Comparison of ENCODE assay signal across 9 cellular contexts in the genomic region with DNA sequence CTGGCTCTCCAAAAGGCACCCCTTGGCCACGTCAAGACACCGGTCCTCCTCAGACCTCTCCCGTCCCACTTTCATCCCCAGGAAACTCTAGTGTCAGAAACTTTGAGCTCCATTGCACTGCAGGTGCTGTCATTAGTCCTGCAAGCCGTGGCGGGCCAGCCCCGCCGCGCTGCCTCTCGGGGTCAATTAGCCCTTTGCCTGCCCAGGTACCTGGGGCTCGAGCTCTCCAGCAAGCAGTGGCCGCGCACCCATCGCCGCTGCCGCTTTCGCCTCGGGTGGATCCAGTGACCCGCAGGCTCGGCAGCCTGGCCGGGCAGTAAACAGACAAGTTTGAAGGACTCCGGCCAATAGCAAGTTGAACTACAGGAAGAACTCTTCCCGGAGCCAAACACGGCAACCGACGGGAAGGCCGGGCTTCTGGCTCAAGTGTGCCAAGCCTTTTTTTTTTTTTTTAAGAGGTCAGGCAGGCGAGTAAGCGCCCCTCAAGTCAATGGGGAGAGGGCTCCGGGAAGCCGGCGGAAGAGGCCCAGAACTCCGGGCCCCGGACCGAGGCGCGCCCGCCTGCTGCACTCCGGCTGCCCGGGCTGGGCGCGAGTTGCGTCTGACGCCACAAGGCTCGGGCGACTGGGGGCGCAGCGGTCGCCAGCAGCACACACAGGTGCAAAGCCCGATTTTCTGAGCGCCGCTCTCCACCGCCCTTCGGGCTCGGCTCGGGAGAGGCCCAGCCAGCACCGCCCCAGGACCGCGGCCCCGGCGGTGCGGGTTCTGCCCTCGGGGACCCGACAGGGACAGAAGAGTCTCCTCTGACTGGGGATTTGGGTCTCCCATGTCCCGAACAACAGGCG. TPM values are rescaled to one million over a fixed set of nuclear protein-coding genes. Genes with fewer than 3 reads are reported as not detected.
DNase-seq lines count a peak whose midpoint lies in the region; ATAC-seq and TF ChIP-seq lines count a peak whose summit lies in the region.
"Had no signal": no experiment of that assay in that cellular context is flagged by ENCODE, and none has a peak within 500 bp of the region (broad histone marks: within the 10 kb centered on the region; RNA-seq: fewer than 3 reads in every experiment).

No MANE protein-coding gene starts in this region.

- no peak overlapping the region for H3K9ac ChIP-seq in neural progenitor cell

- no peak overlapping the region for H3K27ac Mint-ChIP-seq in T-helper 2 cell treated with Interferon-gamma antibody and Interleukin-4, amounts not matched to agents 5 μg/mL and 100 μg/mL, for 36 hours
- peak overlapping the region; percentile 100 for H3K27ac Mint-ChIP-seq in neural progenitor cell
- no peak overlapping the region for H3K27ac Mint-ChIP-seq in effector memory CD8-positive, alpha-beta T cell
- H3K27ac Mint-ChIP-seq: activated naive CD4-positive, alpha-beta T cell treated with anti-CD3 and anti-CD28 coated beads, Interleukin-2, amount 50 U/mL, for 24 hours had no signal

- no peak for TF ChIP-seq CTCF in foreskin keratinocyte (conservative IDR thresholded peaks at IDR 0.05)
- TF ChIP-seq CTCF in neural progenitor cell (IDR thresholded peaks at IDR 0.05): peak; percentile 9

- H3K79me2 ChIP-seq in ACC112 (ENCODE audit: control insufficient read depth, insufficient read depth, low read length, unreplicated experiment): no peaks in the 10 kb centered on the region
- no peaks in the 10 kb centered on the region for H3K79me2 ChIP-seq in neural progenitor cell (ENCODE audit: low read depth)

- no peaks in the 10 kb centered on the region for H3K9me3 Mint-ChIP-seq in T-helper 2 cell treated with Interferon-gamma antibody and Interleukin-4, amounts not matched to agents 5 μg/mL and 100 μg/mL, for 36 hours
- no peaks in the 10 kb centered on the region for H3K9me3 Mint-ChIP-seq in neural progenitor cell
- H3K9me3 Mint-ChIP-seq in effector memory CD8-positive, alpha-beta T cell: peaks cover 0 to 1% of the 10 kb centered on the region in 2 donors
- H3K9me3 Mint-ChIP-seq: activated naive CD4-positive, alpha-beta T cell treated with anti-CD3 and anti-CD28 coated beads, Interleukin-2, amount 50 U/mL, for 24 hours had no signal

- H2AFZ ChIP-seq in ACC112 (ENCODE audit: low read length, unreplicated experiment): peak overlapping the region; percentile 94
- H2AFZ ChIP-seq in neural progenitor cell (replicated peaks): peak overlapping the region; percentile 94

- H4K20me1 ChIP-seq in neural progenitor cell (ENCODE audit: low read depth): peaks cover 26% of the 10 kb centered on the region

- no peaks in the 10 kb centered on the region for H3K9me3 ChIP-seq in neural progenitor cell (ENCODE audit: low read depth)

- H3K27me3 ChIP-seq in ACC112 (ENCODE audit: insufficient read depth, low read length) (peaks cover 28% of the 10 kb centered on the region), foreskin keratinocyte (peaks cover 100% of the 10 kb centered on the region), neural progenitor cell (peaks cover 91% of the 10 kb centered on the region)

- H3K4me3 Mint-ChIP-seq in T-helper 2 cell treated with Interferon-gamma antibody and Interleukin-4, amounts not matched to agents 5 μg/mL and 100 μg/mL, for 36 hours: peak overlapping the region; percentile 51
- H3K4me3 Mint-ChIP-seq in neural progenitor cell: peak overlapping the region; percentile 93
- H3K4me3 Mint-ChIP-seq in effector memory CD8-positive, alpha-beta T cell: peak overlapping the region in 1 of 2 donors; percentile 57
- H3K4me3 Mint-ChIP-seq: activated naive CD4-positive, alpha-beta T cell treated with anti-CD3 and anti-CD28 coated beads, Interleukin-2, amount 50 U/mL, for 24 hours had no signal

- ATAC-seq in GM18511 (IDR thresholded peaks at IDR 0.05; ENCODE audit: unreplicated experiment) (peak; percentile 37), foreskin keratinocyte (peak; percentile 52), GM19328 (IDR thresholded peaks at IDR 0.05; ENCODE audit: unreplicated experiment) (no peak)
- ATAC-seq in effector memory CD8-positive, alpha-beta T cell (replicated peaks): no peak

- peaks cover 7% of the 10 kb centered on the region for H3K4me1 Mint-ChIP-seq in T-helper 2 cell treated with Interferon-gamma antibody and Interleukin-4, amounts not matched to agents 5 μg/mL and 100 μg/mL, for 36 hours (ENCODE audit: low read depth)
- H3K4me1 Mint-ChIP-seq in neural progenitor cell: peaks cover 36% of the 10 kb centered on the region
- peaks cover 2 to 3% of the 10 kb centered on the region in 2 donors for H3K4me1 Mint-ChIP-seq in effector memory CD8-positive, alpha-beta T cell (ENCODE audit: low read depth in 2 of 2)

- H3K4me2 ChIP-seq in neural progenitor cell: peak overlapping the region; percentile 90

- no peaks in the 10 kb centered on the region for H3K36me3 ChIP-seq in ACC112 (ENCODE audit: insufficient read depth, low read length)
- no peaks in the 10 kb centered on the region for H3K36me3 ChIP-seq in neural progenitor cell

- H3K4me1 ChIP-seq in ACC112 (ENCODE audit: control insufficient read depth, insufficient read depth, low read length, unreplicated experiment): no peaks in the 10 kb centered on the region
- no peaks in the 10 kb centered on the region for H3K4me1 ChIP-seq in foreskin keratinocyte
- H3K4me1 ChIP-seq in neural progenitor cell: peaks cover 12% of the 10 kb centered on the region

- no peaks in the 10 kb centered on the region for H3K36me3 Mint-ChIP-seq in T-helper 2 cell treated with Interferon-gamma antibody and Interleukin-4, amounts not matched to agents 5 μg/mL and 100 μg/mL, for 36 hours (ENCODE audit: low read depth)
- no peaks in the 10 kb centered on the region for H3K36me3 Mint-ChIP-seq in neural progenitor cell
- no peaks in the 10 kb centered on the region for H3K36me3 Mint-ChIP-seq in effector memory CD8-positive, alpha-beta T cell (ENCODE audit: insufficient read depth)

- H3F3A ChIP-seq in neural progenitor cell (ENCODE audit: low read depth): peaks cover 27% of the 10 kb centered on the region

- peaks cover 68% of the 10 kb centered on the region for H3K27me3 Mint-ChIP-seq in T-helper 2 cell treated with Interferon-gamma antibody and Interleukin-4, amounts not matched to agents 5 μg/mL and 100 μg/mL, for 36 hours (ENCODE audit: low read depth)
- peaks cover 13% of the 10 kb centered on the region for H3K27me3 Mint-ChIP-seq in neural progenitor cell (ENCODE audit: insufficient read depth, low read depth)
- peaks cover 34 to 44% of the 10 kb centered on the region in 2 donors for H3K27me3 Mint-ChIP-seq in effector memory CD8-positive, alpha-beta T cell

- no peak for DNase-seq in T-helper 2 cell treated with Interferon-gamma antibody and Interleukin-4, amounts not matched to agents 5 μg/mL and 100 μg/mL, for 36 hours (ENCODE audit: low spot score)
- peak in 1 of 2 donors; percentile 8 for DNase-seq in foreskin keratinocyte
- DNase-seq in neural progenitor cell (ENCODE audit: low spot score): peak; percentile 68
- no peak for DNase-seq in OCI-M1 (lab: John Stamatoyannopoulos, UW)
- no peak for DNase-seq in effector memory CD8-positive, alpha-beta T cell

- no peak overlapping the region for H3K27ac ChIP-seq in ACC112 (ENCODE audit: low read depth, low read length)
- no peak overlapping the region for H3K27ac ChIP-seq in foreskin keratinocyte
- H3K27ac ChIP-seq in neural progenitor cell: no peak overlapping the region

- H3K4me3 ChIP-seq in ACC112 (ENCODE audit: low read depth, low read length) (peak overlapping the region; percentile 72), neural progenitor cell (peak overlapping the region; percentile 77)

RNA-seq across cellular contexts. Expression of gene ERBB4, which starts 1.1 kb away (rescaled TPM):
- total RNA-seq in foreskin keratinocyte: not detected in 2 replicates
- not detected in 2 replicates for polyA plus RNA-seq in foreskin keratinocyte
- total RNA-seq in neural progenitor cell (ENCODE audit: low replicate concordance): 0.59 and 1.5 TPM in 2 replicates

Comparison
In these comparisons a context has a peak if more than half of its experiments do, and no peak if none do; other contexts are left out.
1. ATAC-seq: peak in GM18511 (single experiment) and foreskin keratinocyte (single experiment); none in effector memory CD8-positive, alpha-beta T cell (single experiment) and GM19328 (single experiment).